1 cellular context compared by ENCODE assay signal in the genomic region with DNA sequence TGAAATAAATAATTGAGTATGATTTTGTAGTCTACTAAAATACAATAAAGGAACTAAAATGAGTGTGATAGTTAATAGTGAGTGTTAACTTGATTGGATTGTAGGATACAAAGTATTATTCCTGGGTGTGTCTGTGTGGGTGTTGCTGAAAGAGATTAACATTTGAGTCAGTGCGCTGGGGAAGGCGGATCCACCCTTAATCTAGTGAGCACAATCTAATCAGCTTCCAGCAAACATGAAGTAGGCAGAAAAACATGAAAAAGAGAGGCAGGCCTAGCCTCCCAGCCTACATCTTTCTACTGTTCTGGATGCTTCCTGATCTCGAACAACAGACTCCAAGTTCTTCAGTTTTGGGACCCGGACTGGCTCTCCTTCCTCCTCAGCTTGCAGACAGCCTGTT.
TF ChIP-seq lines count a peak whose summit lies in the region.

No MANE protein-coding gene starts in this region.

TF ChIP-seq in K562, 482 proteins besides CTCF, POLR2A, EP300 and RAD21 (continues in another document):
- TF ChIP-seq, protein P1, sequence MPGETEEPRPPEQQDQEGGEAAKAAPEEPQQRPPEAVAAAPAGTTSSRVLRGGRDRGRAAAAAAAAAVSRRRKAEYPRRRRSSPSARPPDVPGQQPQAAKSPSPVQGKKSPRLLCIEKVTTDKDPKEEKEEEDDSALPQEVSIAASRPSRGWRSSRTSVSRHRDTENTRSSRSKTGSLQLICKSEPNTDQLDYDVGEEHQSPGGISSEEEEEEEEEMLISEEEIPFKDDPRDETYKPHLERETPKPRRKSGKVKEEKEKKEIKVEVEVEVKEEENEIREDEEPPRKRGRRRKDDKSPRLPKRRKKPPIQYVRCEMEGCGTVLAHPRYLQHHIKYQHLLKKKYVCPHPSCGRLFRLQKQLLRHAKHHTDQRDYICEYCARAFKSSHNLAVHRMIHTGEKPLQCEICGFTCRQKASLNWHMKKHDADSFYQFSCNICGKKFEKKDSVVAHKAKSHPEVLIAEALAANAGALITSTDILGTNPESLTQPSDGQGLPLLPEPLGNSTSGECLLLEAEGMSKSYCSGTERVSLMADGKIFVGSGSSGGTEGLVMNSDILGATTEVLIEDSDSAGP (CRISPR knock-in tag; IDR thresholded peaks at IDR 0.05), result no peak
- no peak for TF ChIP-seq ELF2 (CRISPR knock-in tag; IDR thresholded peaks at IDR 0.05)
- peak; percentile 84 for TF ChIP-seq SMARCE1 (IDR thresholded peaks at IDR 0.05)
- TF ChIP-seq PHB2 (IDR thresholded peaks at IDR 0.05; ENCODE audit: low read depth), result no peak
- no peak for TF ChIP-seq HDAC2 (IDR thresholded peaks at IDR 0.05)
- TF ChIP-seq LARP7 (IDR thresholded peaks at IDR 0.05), result no peak
- no peak for TF ChIP-seq L3MBTL2 (IDR thresholded peaks at IDR 0.05)
- TF ChIP-seq, protein P2, sequence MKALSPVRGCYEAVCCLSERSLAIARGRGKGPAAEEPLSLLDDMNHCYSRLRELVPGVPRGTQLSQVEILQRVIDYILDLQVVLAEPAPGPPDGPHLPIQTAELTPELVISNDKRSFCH (CRISPR knock-in tag; IDR thresholded peaks at IDR 0.05), result no peak
- TF ChIP-seq, protein P2 (tag; IDR thresholded peaks at IDR 0.05), result no peak
- TF ChIP-seq TFAM (CRISPR knock-in tag; conservative IDR thresholded peaks at IDR 0.05), result no peak
- TF ChIP-seq CREB1 (IDR thresholded peaks at IDR 0.05), result no peak
- no peak for TF ChIP-seq CREB1 (CRISPR knock-in tag; IDR thresholded peaks at IDR 0.05)
- TF ChIP-seq ZNF717 (CRISPR knock-in tag; IDR thresholded peaks at IDR 0.05), result no peak
- no peak for TF ChIP-seq CBX1 (IDR thresholded peaks at IDR 0.05; ENCODE audit: low read depth)
- no peak for TF ChIP-seq TCF7 (IDR thresholded peaks at IDR 0.05; ENCODE audit: borderline replicate concordance)
- no peak for TF ChIP-seq ZNF143 (CRISPR knock-in tag; IDR thresholded peaks at IDR 0.05)
- peak; percentile 90 for TF ChIP-seq DPF2 (IDR thresholded peaks at IDR 0.05)
- no peak for TF ChIP-seq CAMTA2 (CRISPR knock-in tag; conservative IDR thresholded peaks at IDR 0.05)
- no peak for TF ChIP-seq NR4A1 (CRISPR knock-in tag; IDR thresholded peaks at IDR 0.05)
- TF ChIP-seq NR4A1 (tag; IDR thresholded peaks at IDR 0.05), result no peak
- TF ChIP-seq, protein P3, sequence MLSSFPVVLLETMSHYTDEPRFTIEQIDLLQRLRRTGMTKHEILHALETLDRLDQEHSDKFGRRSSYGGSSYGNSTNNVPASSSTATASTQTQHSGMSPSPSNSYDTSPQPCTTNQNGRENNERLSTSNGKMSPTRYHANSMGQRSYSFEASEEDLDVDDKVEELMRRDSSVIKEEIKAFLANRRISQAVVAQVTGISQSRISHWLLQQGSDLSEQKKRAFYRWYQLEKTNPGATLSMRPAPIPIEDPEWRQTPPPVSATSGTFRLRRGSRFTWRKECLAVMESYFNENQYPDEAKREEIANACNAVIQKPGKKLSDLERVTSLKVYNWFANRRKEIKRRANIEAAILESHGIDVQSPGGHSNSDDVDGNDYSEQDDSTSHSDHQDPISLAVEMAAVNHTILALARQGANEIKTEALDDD (IDR thresholded peaks at IDR 0.05), result peak; percentile 46; the same call in 1 of the 2 replicates
- TF ChIP-seq, protein P4, sequence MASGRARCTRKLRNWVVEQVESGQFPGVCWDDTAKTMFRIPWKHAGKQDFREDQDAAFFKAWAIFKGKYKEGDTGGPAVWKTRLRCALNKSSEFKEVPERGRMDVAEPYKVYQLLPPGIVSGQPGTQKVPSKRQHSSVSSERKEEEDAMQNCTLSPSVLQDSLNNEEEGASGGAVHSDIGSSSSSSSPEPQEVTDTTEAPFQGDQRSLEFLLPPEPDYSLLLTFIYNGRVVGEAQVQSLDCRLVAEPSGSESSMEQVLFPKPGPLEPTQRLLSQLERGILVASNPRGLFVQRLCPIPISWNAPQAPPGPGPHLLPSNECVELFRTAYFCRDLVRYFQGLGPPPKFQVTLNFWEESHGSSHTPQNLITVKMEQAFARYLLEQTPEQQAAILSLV (tag; IDR thresholded peaks at IDR 0.05), result no peak
- no peak for TF ChIP-seq HSF4 (CRISPR knock-in tag; IDR thresholded peaks at IDR 0.05; ENCODE audit: borderline replicate concordance)
- TF ChIP-seq KDM1A (IDR thresholded peaks at IDR 0.05), result peak; percentile 52 to 58; a peak in 1 of 4 replicates
- no peak for TF ChIP-seq RBBP5 (IDR thresholded peaks at IDR 0.05; ENCODE audit: borderline replicate concordance, insufficient read depth, low read length, poor library complexity, severe bottlenecking)
- TF ChIP-seq, protein P5, sequence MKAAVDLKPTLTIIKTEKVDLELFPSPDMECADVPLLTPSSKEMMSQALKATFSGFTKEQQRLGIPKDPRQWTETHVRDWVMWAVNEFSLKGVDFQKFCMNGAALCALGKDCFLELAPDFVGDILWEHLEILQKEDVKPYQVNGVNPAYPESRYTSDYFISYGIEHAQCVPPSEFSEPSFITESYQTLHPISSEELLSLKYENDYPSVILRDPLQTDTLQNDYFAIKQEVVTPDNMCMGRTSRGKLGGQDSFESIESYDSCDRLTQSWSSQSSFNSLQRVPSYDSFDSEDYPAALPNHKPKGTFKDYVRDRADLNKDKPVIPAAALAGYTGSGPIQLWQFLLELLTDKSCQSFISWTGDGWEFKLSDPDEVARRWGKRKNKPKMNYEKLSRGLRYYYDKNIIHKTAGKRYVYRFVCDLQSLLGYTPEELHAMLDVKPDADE (conservative IDR thresholded peaks at IDR 0.05; ENCODE audit: control insufficient read depth, low read depth, low read length), result no peak
- TF ChIP-seq SMARCB1 (IDR thresholded peaks at IDR 0.05; ENCODE audit: insufficient read length, low read depth), result no peak
- TF ChIP-seq CXXC5 (CRISPR knock-in tag; IDR thresholded peaks at IDR 0.05), result peak; percentile 38; the same call in 1 of the 2 replicates
- 0 out of 2 replicates have a peak, but pooled peaks have one; percentile 28 for TF ChIP-seq CREM (IDR thresholded peaks at IDR 0.05; ENCODE audit: low read depth)
- TF ChIP-seq SAP30 (IDR thresholded peaks at IDR 0.05; ENCODE audit: borderline replicate concordance, insufficient read depth, low read depth, low read length, poor library complexity, severe bottlenecking), result no peak
- TF ChIP-seq, protein P6, sequence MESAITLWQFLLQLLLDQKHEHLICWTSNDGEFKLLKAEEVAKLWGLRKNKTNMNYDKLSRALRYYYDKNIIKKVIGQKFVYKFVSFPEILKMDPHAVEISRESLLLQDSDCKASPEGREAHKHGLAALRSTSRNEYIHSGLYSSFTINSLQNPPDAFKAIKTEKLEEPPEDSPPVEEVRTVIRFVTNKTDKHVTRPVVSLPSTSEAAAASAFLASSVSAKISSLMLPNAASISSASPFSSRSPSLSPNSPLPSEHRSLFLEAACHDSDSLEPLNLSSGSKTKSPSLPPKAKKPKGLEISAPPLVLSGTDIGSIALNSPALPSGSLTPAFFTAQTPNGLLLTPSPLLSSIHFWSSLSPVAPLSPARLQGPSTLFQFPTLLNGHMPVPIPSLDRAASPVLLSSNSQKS (CRISPR knock-in tag; IDR thresholded peaks at IDR 0.05), result no peak
- peak; percentile 64; the same call in 1 of the 2 replicates for TF ChIP-seq MTA2 (IDR thresholded peaks at IDR 0.05; ENCODE audit: low read depth)
- TF ChIP-seq ZNF668 (CRISPR knock-in tag; IDR thresholded peaks at IDR 0.05), result no peak
- no peak for TF ChIP-seq CHCHD3 (CRISPR knock-in tag; IDR thresholded peaks at IDR 0.05)
- no peak for TF ChIP-seq ZNF584 (CRISPR knock-in tag; IDR thresholded peaks at IDR 0.05; ENCODE audit: low read depth)
- TF ChIP-seq ZNF695 (CRISPR knock-in tag; IDR thresholded peaks at IDR 0.05), result no peak
- no peak; the same call in 1 of the 2 replicates for TF ChIP-seq NFIC (IDR thresholded peaks at IDR 0.05)
- peak; percentile 35; the same call in 1 of the 2 replicates for TF ChIP-seq CTBP1 (IDR thresholded peaks at IDR 0.05; ENCODE audit: borderline replicate concordance)
- TF ChIP-seq NBN (IDR thresholded peaks at IDR 0.05; ENCODE audit: low read depth), result no peak
- no peak for TF ChIP-seq MXI1 (IDR thresholded peaks at IDR 0.05; ENCODE audit: low read depth, low read length)
- TF ChIP-seq SRSF3 (IDR thresholded peaks at IDR 0.05; ENCODE audit: insufficient read depth, low read length), result no peak
- TF ChIP-seq KDM2B (CRISPR knock-in tag; IDR thresholded peaks at IDR 0.05), result no peak
- TF ChIP-seq TEAD4 (IDR thresholded peaks at IDR 0.05; ENCODE audit: low read length), result peak; percentile 74
- TF ChIP-seq TEAD4 (CRISPR knock-in tag; IDR thresholded peaks at IDR 0.05; ENCODE audit: borderline replicate concordance), result no peak
- TF ChIP-seq NFRKB (IDR thresholded peaks at IDR 0.05; ENCODE audit: low read depth), result no peak; the same call in 1 of the 2 replicates
- TF ChIP-seq ZBED1 (IDR thresholded peaks at IDR 0.05), result no peak
- no peak for TF ChIP-seq MYNN (IDR thresholded peaks at IDR 0.05)
- no peak for TF ChIP-seq MYNN (CRISPR knock-in tag; IDR thresholded peaks at IDR 0.05)
- TF ChIP-seq, protein P7, sequence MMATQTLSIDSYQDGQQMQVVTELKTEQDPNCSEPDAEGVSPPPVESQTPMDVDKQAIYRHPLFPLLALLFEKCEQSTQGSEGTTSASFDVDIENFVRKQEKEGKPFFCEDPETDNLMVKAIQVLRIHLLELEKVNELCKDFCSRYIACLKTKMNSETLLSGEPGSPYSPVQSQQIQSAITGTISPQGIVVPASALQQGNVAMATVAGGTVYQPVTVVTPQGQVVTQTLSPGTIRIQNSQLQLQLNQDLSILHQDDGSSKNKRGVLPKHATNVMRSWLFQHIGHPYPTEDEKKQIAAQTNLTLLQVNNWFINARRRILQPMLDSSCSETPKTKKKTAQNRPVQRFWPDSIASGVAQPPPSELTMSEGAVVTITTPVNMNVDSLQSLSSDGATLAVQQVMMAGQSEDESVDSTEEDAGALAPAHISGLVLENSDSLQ (IDR thresholded peaks at IDR 0.05), result no peak
- TF ChIP-seq SMARCA4 (IDR thresholded peaks at IDR 0.05), result peak; percentile 83
- no peak for TF ChIP-seq GABPA (tag; conservative IDR thresholded peaks at IDR 0.05; ENCODE audit: low read depth)
- TF ChIP-seq FOSL1 (tag; conservative IDR thresholded peaks at IDR 0.05), result peak; percentile 70
- no peak for TF ChIP-seq ZNF785 (CRISPR knock-in tag; IDR thresholded peaks at IDR 0.05)
- TF ChIP-seq CSDE1 (IDR thresholded peaks at IDR 0.05), result no peak
- TF ChIP-seq HNRNPUL1 (IDR thresholded peaks at IDR 0.05; ENCODE audit: low read length), result no peak
- TF ChIP-seq CHD4 (IDR thresholded peaks at IDR 0.05; ENCODE audit: insufficient read depth, insufficient replicate concordance, low read depth, low read length, poor library complexity, severe bottlenecking), result no peak
- TF ChIP-seq CBFA2T2 (conservative IDR thresholded peaks at IDR 0.05), result peak; percentile 69
- no peak for TF ChIP-seq FOXA1 (IDR thresholded peaks at IDR 0.05; ENCODE audit: borderline replicate concordance)
- TF ChIP-seq POLR2AphosphoS5 (IDR thresholded peaks at IDR 0.05; ENCODE audit: control insufficient read depth, insufficient read depth, low read depth, low read length), result peak; percentile 27; the same call in 1 of the 2 replicates
- TF ChIP-seq, protein P8, sequence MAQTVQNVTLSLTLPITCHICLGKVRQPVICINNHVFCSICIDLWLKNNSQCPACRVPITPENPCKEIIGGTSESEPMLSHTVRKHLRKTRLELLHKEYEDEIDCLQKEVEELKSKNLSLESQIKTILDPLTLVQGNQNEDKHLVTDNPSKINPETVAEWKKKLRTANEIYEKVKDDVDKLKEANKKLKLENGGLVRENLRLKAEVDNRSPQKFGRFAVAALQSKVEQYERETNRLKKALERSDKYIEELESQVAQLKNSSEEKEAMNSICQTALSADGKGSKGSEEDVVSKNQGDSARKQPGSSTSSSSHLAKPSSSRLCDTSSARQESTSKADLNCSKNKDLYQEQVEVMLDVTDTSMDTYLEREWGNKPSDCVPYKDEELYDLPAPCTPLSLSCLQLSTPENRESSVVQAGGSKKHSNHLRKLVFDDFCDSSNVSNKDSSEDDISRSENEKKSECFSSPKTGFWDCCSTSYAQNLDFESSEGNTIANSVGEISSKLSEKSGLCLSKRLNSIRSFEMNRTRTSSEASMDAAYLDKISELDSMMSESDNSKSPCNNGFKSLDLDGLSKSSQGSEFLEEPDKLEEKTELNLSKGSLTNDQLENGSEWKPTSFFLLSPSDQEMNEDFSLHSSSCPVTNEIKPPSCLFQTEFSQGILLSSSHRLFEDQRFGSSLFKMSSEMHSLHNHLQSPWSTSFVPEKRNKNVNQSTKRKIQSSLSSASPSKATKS (CRISPR knock-in tag; IDR thresholded peaks at IDR 0.05), result no peak
- no peak for TF ChIP-seq ZKSCAN1 (IDR thresholded peaks at IDR 0.05; ENCODE audit: low read depth, low read length)
- TF ChIP-seq, protein P9, sequence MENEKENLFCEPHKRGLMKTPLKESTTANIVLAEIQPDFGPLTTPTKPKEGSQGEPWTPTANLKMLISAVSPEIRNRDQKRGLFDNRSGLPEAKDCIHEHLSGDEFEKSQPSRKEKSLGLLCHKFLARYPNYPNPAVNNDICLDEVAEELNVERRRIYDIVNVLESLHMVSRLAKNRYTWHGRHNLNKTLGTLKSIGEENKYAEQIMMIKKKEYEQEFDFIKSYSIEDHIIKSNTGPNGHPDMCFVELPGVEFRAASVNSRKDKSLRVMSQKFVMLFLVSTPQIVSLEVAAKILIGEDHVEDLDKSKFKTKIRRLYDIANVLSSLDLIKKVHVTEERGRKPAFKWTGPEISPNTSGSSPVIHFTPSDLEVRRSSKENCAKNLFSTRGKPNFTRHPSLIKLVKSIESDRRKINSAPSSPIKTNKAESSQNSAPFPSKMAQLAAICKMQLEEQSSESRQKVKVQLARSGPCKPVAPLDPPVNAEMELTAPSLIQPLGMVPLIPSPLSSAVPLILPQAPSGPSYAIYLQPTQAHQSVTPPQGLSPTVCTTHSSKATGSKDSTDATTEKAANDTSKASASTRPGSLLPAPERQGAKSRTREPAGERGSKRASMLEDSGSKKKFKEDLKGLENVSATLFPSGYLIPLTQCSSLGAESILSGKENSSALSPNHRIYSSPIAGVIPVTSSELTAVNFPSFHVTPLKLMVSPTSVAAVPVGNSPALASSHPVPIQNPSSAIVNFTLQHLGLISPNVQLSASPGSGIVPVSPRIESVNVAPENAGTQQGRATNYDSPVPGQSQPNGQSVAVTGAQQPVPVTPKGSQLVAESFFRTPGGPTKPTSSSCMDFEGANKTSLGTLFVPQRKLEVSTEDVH (IDR thresholded peaks at IDR 0.05; ENCODE audit: low read depth, partially characterized antibody), result no peak
